2 cellular contexts compared by ENCODE assay signal in genomic region chr17:45931677-45932076, GRCh38.
TF ChIP-seq lines count a peak whose summit lies in the region.

No MANE protein-coding gene starts in this region.

TF ChIP-seq in HepG2, 621 proteins besides CTCF, POLR2A, EP300 and RAD21:
- TF ChIP-seq ZNF460 (CRISPR knock-in tag; IDR thresholded peaks at IDR 0.05; ENCODE audit: borderline replicate concordance) (peak; percentile 62), ZSCAN12 (CRISPR knock-in tag; IDR thresholded peaks at IDR 0.05) (no peak), HNRNPLL (IDR thresholded peaks at IDR 0.05; ENCODE audit: low read depth, low read length, poor library complexity, severe bottlenecking) (no peak), SIX1 (CRISPR knock-in tag; IDR thresholded peaks at IDR 0.05; ENCODE audit: borderline replicate concordance) (no peak), ZMYM3 (CRISPR knock-in tag; IDR thresholded peaks at IDR 0.05) (peak; percentile 33; the same call in 1 of the 2 replicates), ZNF790 (CRISPR knock-in tag; IDR thresholded peaks at IDR 0.05; ENCODE audit: borderline replicate concordance) (no peak), ARNT (IDR thresholded peaks at IDR 0.05) (no peak), TFAP4 (IDR thresholded peaks at IDR 0.05; ENCODE audit: borderline replicate concordance, low read depth) (no peak), ZBTB21 (CRISPR knock-in tag; IDR thresholded peaks at IDR 0.05) (no peak), SNAPC2 (CRISPR knock-in tag; IDR thresholded peaks at IDR 0.05) (no peak), ZNF121 (CRISPR knock-in tag; IDR thresholded peaks at IDR 0.05) (peak; percentile 63; the same call in 1 of the 2 replicates), CENPBD1 (CRISPR knock-in tag; IDR thresholded peaks at IDR 0.05; ENCODE audit: borderline replicate concordance, low read depth) (no peak), FLYWCH1 (CRISPR knock-in tag; IDR thresholded peaks at IDR 0.05) (no peak)
TF ChIP-seq in HepG2: peak in this region for 3.

TF ChIP-seq in K562, 482 proteins besides CTCF, POLR2A, EP300 and RAD21:
- TF ChIP-seq ZNF197 (CRISPR knock-in tag; IDR thresholded peaks at IDR 0.05; ENCODE audit: low read depth), result no peak
- no peak for TF ChIP-seq FOXP1 (CRISPR knock-in tag; IDR thresholded peaks at IDR 0.05)
- TF ChIP-seq SETDB1 (IDR thresholded peaks at IDR 0.05; ENCODE audit: low read length), result no peak
- no peak for TF ChIP-seq STAG1 (CRISPR knock-in tag; IDR thresholded peaks at IDR 0.05; ENCODE audit: borderline replicate concordance)
- TF ChIP-seq RHOXF2B (CRISPR knock-in tag; conservative IDR thresholded peaks at IDR 0.05), result no peak
- TF ChIP-seq ZNF121 (CRISPR knock-in tag; conservative IDR thresholded peaks at IDR 0.05), result peak; percentile 33
- no peak for TF ChIP-seq FOXK1 (CRISPR knock-in tag; IDR thresholded peaks at IDR 0.05; ENCODE audit: borderline replicate concordance)
